Comparison of ENCODE assay signal across 1 cellular context in the genomic region with DNA sequence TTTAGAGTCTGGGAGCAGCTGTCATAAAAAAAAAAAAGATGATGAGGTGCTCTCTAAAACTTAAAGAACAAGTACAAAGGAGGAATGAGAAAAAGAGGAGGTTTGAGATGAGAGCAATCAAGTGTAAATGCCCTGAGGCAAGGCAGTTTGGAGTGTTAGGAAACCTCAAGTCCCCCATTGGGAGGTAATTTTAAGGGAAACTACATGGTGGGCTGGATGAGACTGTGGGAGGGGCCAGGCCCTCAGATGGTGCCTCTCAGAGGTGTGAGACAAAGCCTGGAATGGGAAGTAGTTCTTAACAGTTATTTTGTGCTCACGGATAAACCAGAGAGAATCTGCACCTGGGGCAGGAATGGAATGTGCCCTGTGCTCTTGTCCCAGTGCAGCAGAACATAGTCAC.
TF ChIP-seq lines count a peak whose summit lies in the region.

No MANE protein-coding gene starts in this region.

TF ChIP-seq in GM23338, 12 proteins besides CTCF, POLR2A, EP300 and RAD21:
- TF ChIP-seq ZNF462 (CRISPR knock-in tag; IDR thresholded peaks at IDR 0.05) (no peak), EZH2phosphoT487 (IDR thresholded peaks at IDR 0.05; ENCODE audit: unreplicated experiment) (no peak), ZNF114 (CRISPR knock-in tag; IDR thresholded peaks at IDR 0.05) (no peak), ZNF331 (CRISPR knock-in tag; IDR thresholded peaks at IDR 0.05; ENCODE audit: low read depth) (no peak), EZH2 (IDR thresholded peaks at IDR 0.05; ENCODE audit: low read depth, unreplicated experiment) (no peak), CREB1 (CRISPR knock-in tag; IDR thresholded peaks at IDR 0.05; ENCODE audit: low read depth) (no peak), STAT1 (IDR thresholded peaks at IDR 0.05; ENCODE audit: unreplicated experiment) (no peak), POLR2AphosphoS5 (IDR thresholded peaks at IDR 0.05; ENCODE audit: low read depth) (no peak), JUNB (IDR thresholded peaks at IDR 0.05; ENCODE audit: unreplicated experiment) (no peak), NANOG (IDR thresholded peaks at IDR 0.05; ENCODE audit: borderline replicate concordance) (no peak)
- TF ChIP-seq, protein P1, sequence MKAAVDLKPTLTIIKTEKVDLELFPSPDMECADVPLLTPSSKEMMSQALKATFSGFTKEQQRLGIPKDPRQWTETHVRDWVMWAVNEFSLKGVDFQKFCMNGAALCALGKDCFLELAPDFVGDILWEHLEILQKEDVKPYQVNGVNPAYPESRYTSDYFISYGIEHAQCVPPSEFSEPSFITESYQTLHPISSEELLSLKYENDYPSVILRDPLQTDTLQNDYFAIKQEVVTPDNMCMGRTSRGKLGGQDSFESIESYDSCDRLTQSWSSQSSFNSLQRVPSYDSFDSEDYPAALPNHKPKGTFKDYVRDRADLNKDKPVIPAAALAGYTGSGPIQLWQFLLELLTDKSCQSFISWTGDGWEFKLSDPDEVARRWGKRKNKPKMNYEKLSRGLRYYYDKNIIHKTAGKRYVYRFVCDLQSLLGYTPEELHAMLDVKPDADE (IDR thresholded peaks at IDR 0.05): no peak
- TF ChIP-seq, protein P2, sequence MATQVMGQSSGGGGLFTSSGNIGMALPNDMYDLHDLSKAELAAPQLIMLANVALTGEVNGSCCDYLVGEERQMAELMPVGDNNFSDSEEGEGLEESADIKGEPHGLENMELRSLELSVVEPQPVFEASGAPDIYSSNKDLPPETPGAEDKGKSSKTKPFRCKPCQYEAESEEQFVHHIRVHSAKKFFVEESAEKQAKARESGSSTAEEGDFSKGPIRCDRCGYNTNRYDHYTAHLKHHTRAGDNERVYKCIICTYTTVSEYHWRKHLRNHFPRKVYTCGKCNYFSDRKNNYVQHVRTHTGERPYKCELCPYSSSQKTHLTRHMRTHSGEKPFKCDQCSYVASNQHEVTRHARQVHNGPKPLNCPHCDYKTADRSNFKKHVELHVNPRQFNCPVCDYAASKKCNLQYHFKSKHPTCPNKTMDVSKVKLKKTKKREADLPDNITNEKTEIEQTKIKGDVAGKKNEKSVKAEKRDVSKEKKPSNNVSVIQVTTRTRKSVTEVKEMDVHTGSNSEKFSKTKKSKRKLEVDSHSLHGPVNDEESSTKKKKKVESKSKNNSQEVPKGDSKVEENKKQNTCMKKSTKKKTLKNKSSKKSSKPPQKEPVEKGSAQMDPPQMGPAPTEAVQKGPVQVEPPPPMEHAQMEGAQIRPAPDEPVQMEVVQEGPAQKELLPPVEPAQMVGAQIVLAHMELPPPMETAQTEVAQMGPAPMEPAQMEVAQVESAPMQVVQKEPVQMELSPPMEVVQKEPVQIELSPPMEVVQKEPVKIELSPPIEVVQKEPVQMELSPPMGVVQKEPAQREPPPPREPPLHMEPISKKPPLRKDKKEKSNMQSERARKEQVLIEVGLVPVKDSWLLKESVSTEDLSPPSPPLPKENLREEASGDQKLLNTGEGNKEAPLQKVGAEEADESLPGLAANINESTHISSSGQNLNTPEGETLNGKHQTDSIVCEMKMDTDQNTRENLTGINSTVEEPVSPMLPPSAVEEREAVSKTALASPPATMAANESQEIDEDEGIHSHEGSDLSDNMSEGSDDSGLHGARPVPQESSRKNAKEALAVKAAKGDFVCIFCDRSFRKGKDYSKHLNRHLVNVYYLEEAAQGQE (IDR thresholded peaks at IDR 0.05; ENCODE audit: unreplicated experiment): no peak
TF ChIP-seq in GM23338: peak in this region for 0.
